Comparison of ENCODE assay signal across 33 cellular contexts in the genomic region with DNA sequence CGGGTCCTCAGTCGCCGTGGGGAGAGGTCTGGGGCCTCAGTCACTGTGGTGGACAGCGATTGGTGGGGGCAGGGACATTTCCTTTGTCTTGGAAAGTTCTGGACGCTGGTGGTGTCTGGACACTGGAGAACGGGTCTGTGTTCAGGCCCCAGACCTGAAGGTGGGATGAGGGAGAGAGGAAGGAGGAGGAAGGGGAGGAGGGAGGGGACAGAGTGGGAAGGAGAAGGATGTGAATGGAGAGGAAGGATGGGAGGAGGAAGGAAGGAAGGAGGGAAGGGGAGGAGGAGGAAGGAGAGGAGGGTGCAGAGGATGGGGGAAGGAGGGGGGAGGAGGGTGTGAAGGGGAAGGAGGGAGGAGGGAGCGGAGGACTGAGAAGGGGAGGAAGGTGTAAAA. TPM values are rescaled to one million over a fixed set of nuclear protein-coding genes. Genes with fewer than 3 reads are reported as not detected.
"Had no signal": no experiment of that assay in that cellular context is flagged by ENCODE, and none has a peak within 500 bp of the region (broad histone marks: within the 10 kb centered on the region; RNA-seq: fewer than 3 reads in every experiment).

No MANE protein-coding gene starts in this region.

- ATAC-seq: body of pancreas; gastrocnemius medialis; natural killer cell; pancreas; sciatic nerve; SK-N-SH treated with all-trans-retinoic acid at 6 μM for 48 hours; stimulated activated naive CD8-positive, alpha-beta T cell treated with anti-CD3 and anti-CD28 coated beads, Interleukin-15, amount 100 ng/mL, for 72 hours; upper lobe of right lung had no signal

- H3K27ac ChIP-seq: body of pancreas, cardiac muscle cell, colonic mucosa, gastrocnemius medialis, hepatocyte, left ventricle myocardium inferior, pancreas, prostate gland, skin epidermis, tibial artery, upper lobe of right lung had no signal

- FAIRE-seq: pancreas had no signal

- H3K36me3 ChIP-seq: colonic mucosa, pancreas, prostate gland had no signal

- H3K4me3 Mint-ChIP-seq: activated CD4-positive, alpha-beta memory T cell treated with anti-CD3 and anti-CD28 coated beads, Interleukin-2, amount 10 ng/mL, durations not matched to agents 7 days and 5 days; natural killer cell; stimulated activated naive CD8-positive, alpha-beta T cell treated with anti-CD3 and anti-CD28 coated beads, Interleukin-15, amount 100 ng/mL, for 72 hours had no signal

- H3K9me3 Mint-ChIP-seq: activated CD4-positive, alpha-beta memory T cell treated with anti-CD3 and anti-CD28 coated beads, Interleukin-2, amount 10 ng/mL, durations not matched to agents 7 days and 5 days; natural killer cell; stimulated activated naive CD8-positive, alpha-beta T cell treated with anti-CD3 and anti-CD28 coated beads, Interleukin-15, amount 100 ng/mL, for 72 hours had no signal

- H2AFZ ChIP-seq: hepatocyte had no signal

- H3K4me1 ChIP-seq: pancreas, prostate gland, upper lobe of right lung had no signal

- H3K27me3 ChIP-seq: cardiac muscle cell, hepatocyte had no signal

- H3K9me3 ChIP-seq: body of pancreas, colonic mucosa, gastrocnemius medialis, left ventricle myocardium inferior, pancreas, prostate gland, tibial artery, upper lobe of right lung had no signal

- DNase-seq: activated CD4-positive, alpha-beta memory T cell treated with anti-CD3 and anti-CD28 coated beads, Interleukin-2, amount 10 ng/mL, durations not matched to agents 7 days and 5 days; activated CD4-positive, alpha-beta T cell treated with anti-CD3 and anti-CD28 coated beads for 48 hours; activated CD4-positive, CD25-positive, alpha-beta regulatory T cell; activated effector memory CD4-positive, alpha-beta T cell treated with Interleukin-2 at 50 U/mL for 16 hours; activated naive CD4-positive, alpha-beta T cell treated with Interleukin-2 at 50 U/mL for 16 hours; activated T-cell treated with anti-CD3 and anti-CD28 coated beads, Interleukin-2, amount 50 U/mL, for 48 hours; anterior cingulate cortex; body of pancreas; cerebellar nuclear complex; effector CD8-positive, alpha-beta T cell; erythroblast; gastrocnemius medialis; islet precursor cell; left ventricle myocardium inferior; mesendoderm; natural killer cell; retina; stimulated activated CD4-positive, alpha-beta T cell treated with anti-CD3 and anti-CD28 coated beads, Interleukin-12 subunit alpha, Interleukin-12 subunit beta, amount 100 ng/mL, for 4 hours; stimulated activated CD4-positive, alpha-beta T cell treated with anti-CD3 and anti-CD28 coated beads, Interleukin-4, amount 100 ng/mL, for 1 hour; stimulated activated naive CD8-positive, alpha-beta T cell treated with anti-CD3 and anti-CD28 coated beads, Interleukin-15, amount 100 ng/mL, for 72 hours; tibial artery; upper lobe of right lung had no signal

- H3K4me2 ChIP-seq: hepatocyte had no signal

- H3K27ac Mint-ChIP-seq: activated CD4-positive, alpha-beta memory T cell treated with anti-CD3 and anti-CD28 coated beads, Interleukin-2, amount 10 ng/mL, durations not matched to agents 7 days and 5 days had no signal

- H3K36me3 Mint-ChIP-seq: natural killer cell had no signal

- H3K4me3 ChIP-seq: body of pancreas, cardiac muscle cell, colonic mucosa, gastrocnemius medialis, hepatocyte, left ventricle myocardium inferior, lung, pancreas, prostate gland, skin epidermis, tibial artery, upper lobe of right lung had no signal

RNA-seq across cellular contexts. Expression of gene EFNA2, which starts 3.8 kb away (rescaled TPM):
- total RNA-seq: activated CD4-positive, alpha-beta memory T cell treated with anti-CD3 and anti-CD28 coated beads, Interleukin-2, amount 10 ng/mL, durations not matched to agents 7 days and 5 days; body of pancreas; gastrocnemius medialis; left ventricle myocardium inferior; mononuclear cell; natural killer cell; prostate gland; sciatic nerve; T-helper 2 cell treated with Interferon-gamma antibody and Interleukin-4, amounts not matched to agents 100 ng/mL and 5 ng/mL, for 36 hours; upper lobe of right lung had no signal
